In genomic region chr19:33412617-33413425, GRCh38 we compare ENCODE assay signal across 21 cellular contexts. TPM values are rescaled to one million over a fixed set of nuclear protein-coding genes. Genes with fewer than 3 reads are reported as not detected.
DNase-seq lines count a peak whose midpoint lies in the region; ATAC-seq, FAIRE-seq and TF ChIP-seq lines count a peak whose summit lies in the region.
"Had no signal": no experiment of that assay in that cellular context is flagged by ENCODE, and none has a peak within 500 bp of the region (broad histone marks: within the 10 kb centered on the region; RNA-seq: fewer than 3 reads in every experiment).

No MANE protein-coding gene starts in this region.

- H3K4me1 Mint-ChIP-seq in activated T-cell treated with anti-CD3 and anti-CD28 coated beads, Interleukin-2, amount 50 U/mL, for 24 hours (ENCODE audit: low read depth), result peaks cover 5% of the 10 kb centered on the region
- peaks cover 11% of the 10 kb centered on the region for H3K4me1 Mint-ChIP-seq in stimulated activated effector memory CD8-positive, alpha-beta T cell treated with anti-CD3 and anti-CD28 coated beads, Interleukin-12 subunit alpha, Interleukin-12 subunit beta, amount 100 ng/mL, for 72 hours
- H3K4me1 Mint-ChIP-seq in stimulated activated naive CD8-positive, alpha-beta T cell treated with anti-CD3 and anti-CD28 coated beads, Interleukin-15, amount 100 ng/mL, for 72 hours, result peaks cover 13% of the 10 kb centered on the region

- FAIRE-seq in HepG2 (lab: Jason Lieb, UNC), result no peak
- FAIRE-seq: HTR-8/SVneo, RCC 7860 had no signal

- no peaks in the 10 kb centered on the region for H3K27me3 Mint-ChIP-seq in activated T-cell treated with anti-CD3 and anti-CD28 coated beads, Interleukin-2, amount 50 U/mL, for 24 hours
- no peaks in the 10 kb centered on the region for H3K27me3 Mint-ChIP-seq in stimulated activated naive CD8-positive, alpha-beta T cell treated with anti-CD3 and anti-CD28 coated beads, Interleukin-15, amount 100 ng/mL, for 72 hours

- H3K27ac ChIP-seq in HepG2 (ENCODE audit: extremely low read length, insufficient read depth, low read length), result no peak overlapping the region
- H3K27ac ChIP-seq: 22Rv1, C4-2B had no signal

- no peaks in the 10 kb centered on the region for H3K4me1 ChIP-seq in HepG2 (ENCODE audit: insufficient read depth, low read length)
- H3K4me1 ChIP-seq: HAP-1 had no signal

- no peaks in the 10 kb centered on the region for H3K27me3 ChIP-seq in HepG2 (ENCODE audit: control insufficient read depth in 1 of 2, insufficient read depth in 2 of 2, low read length in 2 of 2)

- TF ChIP-seq CTCF in HepG2 (CRISPR knock-in tag; IDR thresholded peaks at IDR 0.05), result no peak

- TF ChIP-seq POLR2A in HepG2 (IDR thresholded peaks at IDR 0.05; ENCODE audit: insufficient read depth in 1 of 2, low read depth in 2 of 2, low read length in 2 of 2), result no peak

- intact Hi-C loops in HepG2 (cut with micrococcal nuclease; ENCODE audit: unreplicated experiment), result no loop called here

- no peak overlapping the region for H3K4me3 ChIP-seq in HepG2 (replicated peaks in 1 of 3; ENCODE audit: insufficient read depth in 1 of 3, low read depth in 2 of 3, low read length in 3 of 3)
- H3K4me3 ChIP-seq: HAP-1 had no signal

- CTCF ChIA-PET in HepG2 (lab: Yijun Ruan, JAX; ENCODE audit: low intra/inter-chr PET ratio, low total read pairs), result no interaction called here

- in situ Hi-C loops in HepG2 (cut with HindIII; ENCODE audit: extremely low pct_ligation_motif_present, low pct_unique_long_range_greater_than_20kb), result no loop called here

- H3K9ac ChIP-seq in HepG2 (ENCODE audit: insufficient read depth, low read depth, low read length), result no peak overlapping the region

- no peak overlapping the region for H3K4me2 ChIP-seq in HepG2 (ENCODE audit: low read depth, low read length)

- TF ChIP-seq EP300 in HepG2 (IDR thresholded peaks at IDR 0.05; ENCODE audit: low read depth in 2 of 2, low read length in 2 of 2) (no peak), HepG2 (CRISPR knock-in tag; IDR thresholded peaks at IDR 0.05; ENCODE audit: borderline replicate concordance) (no peak)

- no peaks in the 10 kb centered on the region for H3K79me2 ChIP-seq in HepG2 (ENCODE audit: insufficient read depth, low read length)

- peaks cover 0 to 11% of the 10 kb centered on the region in 2 experiments; a peak in 1 of 5 replicates for H3K36me3 ChIP-seq in HepG2 (replicated peaks in 1 of 2; ENCODE audit: control insufficient read depth in 1 of 2, insufficient read depth in 2 of 2, low read length in 2 of 2)
- H3K36me3 ChIP-seq: HAP-1 had no signal

- no peaks in the 10 kb centered on the region for H4K20me1 ChIP-seq in HepG2 (ENCODE audit: insufficient read depth, low read length)

- DNase-seq in activated T-cell treated with anti-CD3 and anti-CD28 coated beads, Interleukin-2, amount 50 U/mL, for 24 hours, result no peak
- DNase-seq in activated T-cell treated with anti-CD3 and anti-CD28 coated beads, Interleukin-2, amount 50 U/mL, for 1 hour, result no peak
- DNase-seq in NCI-H69 (lab: John Stamatoyannopoulos, UW) (peak; percentile 45), HepG2 (ENCODE audit: low spot score) (no peak), SK-N-DZ (ENCODE audit: low spot score) (no peak), NCI-H146 (lab: John Stamatoyannopoulos, UW) (no peak)
- DNase-seq in stimulated activated effector memory CD8-positive, alpha-beta T cell treated with anti-CD3 and anti-CD28 coated beads, Interleukin-12 subunit alpha, Interleukin-12 subunit beta, amount 100 ng/mL, for 72 hours (ENCODE audit: low spot score in 2 of 2), result no peak
- no peak for DNase-seq in stimulated activated naive CD8-positive, alpha-beta T cell treated with anti-CD3 and anti-CD28 coated beads, Interleukin-15, amount 100 ng/mL, for 72 hours
- DNase-seq: AML-193, DND-41, NCI-H1105 treated with DMSO at 0.1 percent for 48 hours, NCI-H187, NCI-H2107, NCI-H510A, NCI-H774, SHP77 had no signal

- no TSS peak for BruUV-seq in HepG2 (replicated peaks; lab: Mats Ljungman, UMichigan)

- H3K27ac Mint-ChIP-seq in activated T-cell treated with anti-CD3 and anti-CD28 coated beads, Interleukin-2, amount 50 U/mL, for 24 hours, result peak overlapping the region; percentile 55
- peak overlapping the region; percentile 29 for H3K27ac Mint-ChIP-seq in stimulated activated effector memory CD8-positive, alpha-beta T cell treated with anti-CD3 and anti-CD28 coated beads, Interleukin-12 subunit alpha, Interleukin-12 subunit beta, amount 100 ng/mL, for 72 hours
- peak overlapping the region in 1 of 2 donors; percentile 34 for H3K27ac Mint-ChIP-seq in stimulated activated naive CD8-positive, alpha-beta T cell treated with anti-CD3 and anti-CD28 coated beads, Interleukin-15, amount 100 ng/mL, for 72 hours

- H3K36me3 Mint-ChIP-seq in activated T-cell treated with anti-CD3 and anti-CD28 coated beads, Interleukin-2, amount 50 U/mL, for 24 hours (ENCODE audit: low read depth), result peaks cover 8% of the 10 kb centered on the region
- no peaks in the 10 kb centered on the region for H3K36me3 Mint-ChIP-seq in stimulated activated effector memory CD8-positive, alpha-beta T cell treated with anti-CD3 and anti-CD28 coated beads, Interleukin-12 subunit alpha, Interleukin-12 subunit beta, amount 100 ng/mL, for 72 hours

- no peak for TF ChIP-seq RAD21 in HepG2 (CRISPR knock-in tag; IDR thresholded peaks at IDR 0.05)

- whole genome bisulfite sequencing in HepG2 (ENCODE audit: low lambda C conversion rate), result 87% methylated on average over 9 of the region's 18 CpGs

- no peak overlapping the region for H3K4me3 Mint-ChIP-seq in activated T-cell treated with anti-CD3 and anti-CD28 coated beads, Interleukin-2, amount 50 U/mL, for 24 hours
- no peak overlapping the region for H3K4me3 Mint-ChIP-seq in stimulated activated effector memory CD8-positive, alpha-beta T cell treated with anti-CD3 and anti-CD28 coated beads, Interleukin-12 subunit alpha, Interleukin-12 subunit beta, amount 100 ng/mL, for 72 hours
- H3K4me3 Mint-ChIP-seq in stimulated activated naive CD8-positive, alpha-beta T cell treated with anti-CD3 and anti-CD28 coated beads, Interleukin-15, amount 100 ng/mL, for 72 hours, result no peak overlapping the region

- no peaks in the 10 kb centered on the region for H3K9me3 Mint-ChIP-seq in activated T-cell treated with anti-CD3 and anti-CD28 coated beads, Interleukin-2, amount 50 U/mL, for 24 hours
- no peaks in the 10 kb centered on the region for H3K9me3 Mint-ChIP-seq in stimulated activated effector memory CD8-positive, alpha-beta T cell treated with anti-CD3 and anti-CD28 coated beads, Interleukin-12 subunit alpha, Interleukin-12 subunit beta, amount 100 ng/mL, for 72 hours
- H3K9me3 Mint-ChIP-seq in stimulated activated naive CD8-positive, alpha-beta T cell treated with anti-CD3 and anti-CD28 coated beads, Interleukin-15, amount 100 ng/mL, for 72 hours, result no peaks in the 10 kb centered on the region

- POLR2A ChIA-PET in HepG2 (lab: Yijun Ruan, JAX), result no interaction called here

- H3K9me3 ChIP-seq in HepG2 (ENCODE audit: low read length), result no peaks in the 10 kb centered on the region
- H3K9me3 ChIP-seq: HAP-1 had no signal

- ATAC-seq in HepG2, result no peak
- ATAC-seq in stimulated activated effector memory CD8-positive, alpha-beta T cell treated with anti-CD3 and anti-CD28 coated beads, Interleukin-12 subunit alpha, Interleukin-12 subunit beta, amount 100 ng/mL, for 72 hours, result no peak
- no peak for ATAC-seq in stimulated activated naive CD8-positive, alpha-beta T cell treated with anti-CD3 and anti-CD28 coated beads, Interleukin-15, amount 100 ng/mL, for 72 hours

- no peak overlapping the region for H2AFZ ChIP-seq in HepG2 (ENCODE audit: low read length)

TF ChIP-seq in HepG2, 621 proteins besides CTCF, POLR2A, EP300 and RAD21 (continues in another document):
- TF ChIP-seq FOSL1 (CRISPR knock-in tag; IDR thresholded peaks at IDR 0.05; ENCODE audit: borderline replicate concordance) (no peak), SP2 (CRISPR knock-in tag; IDR thresholded peaks at IDR 0.05) (no peak), NPAS2 (CRISPR knock-in tag; IDR thresholded peaks at IDR 0.05; ENCODE audit: borderline replicate concordance) (no peak), KAT7 (CRISPR knock-in tag; IDR thresholded peaks at IDR 0.05; ENCODE audit: borderline replicate concordance) (no peak)

RNA-seq across cellular contexts. Expression of gene CEBPG, which starts 39.3 kb away (rescaled TPM):
- total RNA-seq in HepG2 (2016; rRNA removed; fragmentation: Illumina TruSeq; extraction: Trizol), result 34.3 and 49.8 TPM in 2 replicates
- 13.2 and 14.7 TPM in 2 replicates for total RNA-seq in HepG2 (2016; cell fraction: cytosol; rRNA removed; fragmentation: Illumina TruSeq; extraction: Trizol; ENCODE audit: low read depth)
- total RNA-seq in HepG2 (2016; cell fraction: insoluble cytoplasmic fraction; rRNA removed; fragmentation: Illumina TruSeq; extraction: Trizol), result 35.7 and 49.1 TPM in 2 replicates
- total RNA-seq in HepG2 (2016; cell fraction: membrane; rRNA removed; fragmentation: Illumina TruSeq; extraction: Trizol), result 37.6 and 38.8 TPM in 2 replicates
- total RNA-seq in HepG2 (2016; cell fraction: nucleus; rRNA removed; fragmentation: Illumina TruSeq; extraction: Trizol), result 24.5 and 24.7 TPM in 2 replicates
- 25.7 and 26.6 TPM in 2 replicates for polyA plus RNA-seq in HepG2 (2011; rRNA removed)
- 16.9 and 25.6 TPM in 2 replicates for polyA plus RNA-seq in HepG2 (2011; cell fraction: cytosol; rRNA removed)
- 11.7 and 17.0 TPM in 2 replicates for polyA plus RNA-seq in HepG2 (2011; cell fraction: nucleus; rRNA removed)
- 34.2 and 46.3 TPM in 2 replicates for polyA plus RNA-seq in HepG2 (2012)
- polyA plus RNA-seq in HepG2 (2016; cell fraction: cytosol; fragmentation: Illumina TruSeq; extraction: Trizol; ENCODE audit: low read depth), result 13.2 and 15.5 TPM in 2 replicates
- 44.3 and 47.4 TPM in 2 replicates for polyA plus RNA-seq in HepG2 (2016; cell fraction: insoluble cytoplasmic fraction; fragmentation: Illumina TruSeq; extraction: Trizol; ENCODE audit: low read depth)
- 25.6 and 28.0 TPM in 2 replicates for polyA plus RNA-seq in HepG2 (2016; cell fraction: membrane; fragmentation: Illumina TruSeq; extraction: Trizol; ENCODE audit: low read depth)
- polyA plus RNA-seq in HepG2 (2016; cell fraction: nucleus; fragmentation: Illumina TruSeq; extraction: Trizol; ENCODE audit: insufficient read depth, low read depth), result 30.5 and 35.3 TPM in 2 replicates
- polyA minus RNA-seq in HepG2 (2011; rRNA and poly(A)+ RNA removed; ENCODE audit: low replicate concordance), result 14.6 and 15.2 TPM in 2 replicates
- polyA minus RNA-seq in HepG2 (2011; cell fraction: cytosol; rRNA and poly(A)+ RNA removed), result 18.9 and 25.7 TPM in 2 replicates
- polyA minus RNA-seq in HepG2 (2011; cell fraction: nucleus; rRNA and poly(A)+ RNA removed), result 26.3 and 34.8 TPM in 2 replicates
- 32.5 and 40.2 TPM in 2 replicates for polyA plus RNA-seq in SK-N-DZ (2014; cell fraction: cytosol; rRNA removed)
- 19.9 and 22.5 TPM in 2 replicates for polyA plus RNA-seq in SK-N-DZ (2014; cell fraction: nucleus; rRNA removed)
